In the genomic region with DNA sequence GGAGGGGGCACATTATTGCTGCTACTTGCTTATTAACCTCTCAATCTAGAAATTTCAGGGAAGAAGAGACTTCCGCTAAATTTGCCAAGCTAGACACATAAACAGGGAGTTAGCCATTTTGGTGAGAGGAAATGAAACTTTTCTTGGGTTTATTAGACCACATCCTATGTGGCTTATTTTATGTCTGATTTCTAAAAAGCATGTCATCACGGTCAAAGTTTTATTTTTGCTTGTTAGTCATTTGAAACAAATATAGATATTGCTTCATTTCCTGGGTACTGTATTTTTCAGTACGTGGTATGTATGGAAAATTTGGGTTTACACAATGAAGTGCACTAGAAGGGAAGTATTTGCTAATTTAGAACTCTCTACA, we compare ENCODE assay signal across 8 cellular contexts.
A peak's percentile ranks its signal among the peaks of the same experiment; 100 is the strongest.
DNase-seq lines count a peak whose midpoint lies in the region; ATAC-seq, FAIRE-seq and TF ChIP-seq lines count a peak whose summit lies in the region.

No MANE protein-coding gene starts in this region.

- no peak overlapping the region for H3K4me3 ChIP-seq in adipocyte (ENCODE audit: low read length)
- H3K4me3 ChIP-seq in vagina, result no peak overlapping the region

- no peaks in the 10 kb centered on the region for H3K27me3 Mint-ChIP-seq in progenitor cell of endocrine pancreas

- peak; percentile 80 for ATAC-seq in HG03460 (IDR thresholded peaks at IDR 0.05; ENCODE audit: unreplicated experiment)

- H3K9ac ChIP-seq in adipocyte (ENCODE audit: low read length), result no peak overlapping the region

- peaks cover 15% of the 10 kb centered on the region for H3K4me1 ChIP-seq in adipocyte (ENCODE audit: control insufficient read depth, insufficient read depth, low read length)
- peaks cover 41% of the 10 kb centered on the region for H3K4me1 ChIP-seq in vagina

- peak overlapping the region; percentile 92 for H3K27ac Mint-ChIP-seq in progenitor cell of endocrine pancreas

- H3K4me3 Mint-ChIP-seq in progenitor cell of endocrine pancreas (ENCODE audit: low read depth), result no peak overlapping the region

- peaks cover 39% of the 10 kb centered on the region for H3K4me1 Mint-ChIP-seq in progenitor cell of endocrine pancreas (ENCODE audit: low read depth)

- no peak overlapping the region for H3K27ac ChIP-seq in vagina

- DNase-seq in GM19239 (ENCODE audit: insufficient read length, low spot score) (no peak), adipocyte (ENCODE audit: low read depth) (peak; percentile 66), progenitor cell of endocrine pancreas (ENCODE audit: low spot score, unreplicated experiment) (no peak), hypothalamus (lab: John Stamatoyannopoulos, UW) (no peak), AG20443 (ENCODE audit: low spot score) (no peak), vagina (ENCODE audit: extremely low spot score in 2 of 2) (no peak)
- no peak for DNase-seq in stimulated activated naive CD4-positive, alpha-beta T cell treated with Interleukin-2 at 50 U/mL for 16 hours (lab: John Stamatoyannopoulos, UW)

- no peaks in the 10 kb centered on the region for H3K9me3 Mint-ChIP-seq in progenitor cell of endocrine pancreas (ENCODE audit: low read depth)

- H3K9me3 ChIP-seq in adipocyte (ENCODE audit: control insufficient read depth, low read length) (no peaks in the 10 kb centered on the region), vagina (no peaks in the 10 kb centered on the region)

- intact Hi-C loops in vagina (cut with DNase I), result no loop called here

- peaks cover 37% of the 10 kb centered on the region for H3K36me3 Mint-ChIP-seq in progenitor cell of endocrine pancreas (ENCODE audit: insufficient read depth)

- TF ChIP-seq CTCF in progenitor cell of endocrine pancreas (IDR thresholded peaks at IDR 0.05; ENCODE audit: unreplicated experiment), result no peak
- no peak for TF ChIP-seq CTCF in vagina (IDR thresholded peaks at IDR 0.05)

- peak; percentile 23 for FAIRE-seq in GM19239 (lab: Jason Lieb, UNC)

- H3K27me3 ChIP-seq in adipocyte (replicated peaks; ENCODE audit: control insufficient read depth, insufficient read depth, low read length) (no peaks in the 10 kb centered on the region), vagina (no peaks in the 10 kb centered on the region)

- no peak for TF ChIP-seq POLR2A in vagina (IDR thresholded peaks at IDR 0.05)

- peaks cover 24% of the 10 kb centered on the region for H3K36me3 ChIP-seq in adipocyte (ENCODE audit: control insufficient read depth, insufficient read depth, low read length, severe bottlenecking)
- H3K36me3 ChIP-seq in vagina, result no peaks in the 10 kb centered on the region
